In genomic region chr2:223055140-223055539, GRCh38 we compare ENCODE assay signal across 1 cellular context.
A peak's percentile ranks its signal among the peaks of the same experiment; 100 is the strongest.
TF ChIP-seq lines count a peak whose summit lies in the region.

No MANE protein-coding gene starts in this region.

TF ChIP-seq in Ishikawa, 13 proteins besides CTCF, POLR2A, EP300 and RAD21 (continued from another document):
- no peak for TF ChIP-seq TAF1 (IDR thresholded peaks at IDR 0.05; ENCODE audit: low read depth)
- peak; percentile 54; the same call in 1 of the 2 replicates for TF ChIP-seq TCF12 (IDR thresholded peaks at IDR 0.05; ENCODE audit: low read depth)
